ENCODE assay signal across 1 cellular context in genomic region chr15:35506272-35506870, GRCh38.
A peak's percentile ranks its signal among the peaks of the same experiment; 100 is the strongest.
TF ChIP-seq lines count a peak whose summit lies in the region.

No MANE protein-coding gene starts in this region.

TF ChIP-seq in HepG2, 621 proteins besides CTCF, POLR2A, EP300 and RAD21 (continued from another document):
- TF ChIP-seq AHDC1 (CRISPR knock-in tag; IDR thresholded peaks at IDR 0.05; ENCODE audit: borderline replicate concordance) (peak; percentile 24; the same call in 1 of the 2 replicates), ZNF543 (CRISPR knock-in tag; IDR thresholded peaks at IDR 0.05) (no peak), ARNT (IDR thresholded peaks at IDR 0.05) (no peak), PATZ1 (CRISPR knock-in tag; IDR thresholded peaks at IDR 0.05) (peak; percentile 73), GATAD2A (CRISPR knock-in tag; IDR thresholded peaks at IDR 0.05) (0 out of 2 replicates have a peak, but pooled peaks have one; percentile 33), TOE1 (CRISPR knock-in tag; IDR thresholded peaks at IDR 0.05) (no peak), NR2F1 (CRISPR knock-in tag; IDR thresholded peaks at IDR 0.05) (0 out of 4 replicates have a peak, but pooled peaks of 1 of the 2 experiments have one; percentile 12), NONO (IDR thresholded peaks at IDR 0.05) (no peak), NONO (CRISPR knock-in tag; conservative IDR thresholded peaks at IDR 0.05) (no peak)
- TF ChIP-seq, protein P1, sequence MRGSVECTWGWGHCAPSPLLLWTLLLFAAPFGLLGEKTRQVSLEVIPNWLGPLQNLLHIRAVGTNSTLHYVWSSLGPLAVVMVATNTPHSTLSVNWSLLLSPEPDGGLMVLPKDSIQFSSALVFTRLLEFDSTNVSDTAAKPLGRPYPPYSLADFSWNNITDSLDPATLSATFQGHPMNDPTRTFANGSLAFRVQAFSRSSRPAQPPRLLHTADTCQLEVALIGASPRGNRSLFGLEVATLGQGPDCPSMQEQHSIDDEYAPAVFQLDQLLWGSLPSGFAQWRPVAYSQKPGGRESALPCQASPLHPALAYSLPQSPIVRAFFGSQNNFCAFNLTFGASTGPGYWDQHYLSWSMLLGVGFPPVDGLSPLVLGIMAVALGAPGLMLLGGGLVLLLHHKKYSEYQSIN (CRISPR knock-in tag; IDR thresholded peaks at IDR 0.05; ENCODE audit: borderline replicate concordance): no peak
- TF ChIP-seq, protein P2, sequence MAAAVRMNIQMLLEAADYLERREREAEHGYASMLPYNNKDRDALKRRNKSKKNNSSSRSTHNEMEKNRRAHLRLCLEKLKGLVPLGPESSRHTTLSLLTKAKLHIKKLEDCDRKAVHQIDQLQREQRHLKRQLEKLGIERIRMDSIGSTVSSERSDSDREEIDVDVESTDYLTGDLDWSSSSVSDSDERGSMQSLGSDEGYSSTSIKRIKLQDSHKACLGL (CRISPR knock-in tag; IDR thresholded peaks at IDR 0.05): no peak
